20 cellular contexts compared by ENCODE assay signal in the genomic region with DNA sequence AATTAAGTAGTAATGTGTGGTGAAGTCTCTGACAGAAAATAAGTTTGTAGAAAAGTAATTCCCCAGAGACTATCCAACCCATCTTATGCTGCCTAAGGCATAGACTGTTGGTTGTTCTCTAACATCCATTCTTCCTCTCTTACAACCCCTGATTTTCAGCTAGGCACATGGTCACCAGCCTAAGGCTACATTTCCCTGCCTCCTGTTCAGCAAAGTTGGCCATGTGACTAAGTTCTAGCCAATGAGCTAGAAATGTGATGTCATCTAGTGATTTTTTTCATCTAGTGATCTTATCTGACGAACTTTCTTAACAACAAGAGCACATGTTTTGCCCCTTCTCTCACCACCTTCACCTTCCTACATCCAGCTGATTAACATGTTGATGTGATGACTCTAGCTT.
DNase-seq lines count a peak whose midpoint lies in the region; ATAC-seq, FAIRE-seq and TF ChIP-seq lines count a peak whose summit lies in the region.
"Had no signal": no experiment of that assay in that cellular context is flagged by ENCODE, and none has a peak within 500 bp of the region (broad histone marks: within the 10 kb centered on the region; RNA-seq: fewer than 3 reads in every experiment).

No MANE protein-coding gene starts in this region.

- peaks cover 10% of the 10 kb centered on the region for H3F3A ChIP-seq in SK-N-SH (replicated peaks; ENCODE audit: insufficient read depth)

- H2AFZ ChIP-seq in SK-N-SH (ENCODE audit: low read depth) (no peak overlapping the region), H1 (ENCODE audit: low read length) (no peak overlapping the region)
- H2AFZ ChIP-seq: GM23248 had no signal

- POLR2A ChIA-PET in SK-N-SH (lab: Yijun Ruan, JAX) = no interaction called here
- POLR2A ChIA-PET in H1 (lab: Charles Lee; ENCODE audit: partially characterized antibody) = no interaction called here
- POLR2A ChIA-PET in activated CD8-positive, alpha-beta T cell treated with anti-CD3 and anti-CD28 coated beads for 36 hours (lab: Charles Lee) = no interaction called here

- H3K4me1 ChIP-seq in SK-N-SH (ENCODE audit: control insufficient read depth in 1 of 2, insufficient read depth in 2 of 2, low read depth in 1 of 2, low read length in 1 of 2) = peaks cover 0 to 3% of the 10 kb centered on the region in 2 experiments; a peak in 1 of 4 replicates
- H3K4me1 ChIP-seq in H1 (replicated peaks in 1 of 4; ENCODE audit: control insufficient read depth in 3 of 4, insufficient read depth in 4 of 4, low read length in 3 of 4) = no peaks in the 10 kb centered on the region
- H3K4me1 ChIP-seq: BLaER1 treated with 17β-estradiol and CSF1 and Interleukin-3, amounts not matched to agents 10 nM and 100 nM had no signal

- no peak overlapping the region for H3K4me3 ChIP-seq in SK-N-SH (ENCODE audit: low read depth in 2 of 2, low read length in 1 of 2)
- no peak overlapping the region for H3K4me3 ChIP-seq in H1 (ENCODE audit: extremely low read depth in 1 of 4, insufficient read depth in 2 of 4, low read depth in 3 of 4, low read length in 4 of 4)
- H3K4me3 ChIP-seq: BLaER1 treated with 17β-estradiol and CSF1 and Interleukin-3, amounts not matched to agents 10 nM and 100 nM; GM23248 had no signal

- no peak overlapping the region for H2AK5ac ChIP-seq in H1 (ENCODE audit: low read depth, low read length)

- H2BK12ac ChIP-seq in H1 (ENCODE audit: low read depth, low read length) = no peak overlapping the region

- no peak overlapping the region for H3K56ac ChIP-seq in H1 (replicated peaks; ENCODE audit: insufficient read length, low read depth, low read length)

- WGBS in SK-N-SH (ENCODE audit: low lambda C conversion rate) = 61% methylated on average over 1 of the region's 1 CpG
- 75% methylated on average over 1 of the region's 1 CpG; no CpG with 5 or more reads in 1 of the 2 experiments for WGBS in H1 (ENCODE audit: extremely low coverage in 1 of 2, insufficient coverage in 1 of 2, insufficient read length in 1 of 2, insufficient replicate concordance in 2 of 2, low coverage in 1 of 2, low lambda C conversion rate in 2 of 2, missing lambda C conversion rate in 1 of 2), 2 experiments

- no peak overlapping the region for H3K14ac ChIP-seq in H1 (ENCODE audit: insufficient read length)

- DNase-seq in SK-N-SH (no peak), SK-MEL-5 (ENCODE audit: low read depth, low spot score) (peak; percentile 42), H1 (ENCODE audit: low read depth in 1 of 2, low spot score in 2 of 2) (no peak), erythroblast (lab: John Stamatoyannopoulos, UW) (no peak), activated gamma-delta T cell (lab: John Stamatoyannopoulos, UW) (no peak)
- DNase-seq in activated CD8-positive, alpha-beta T cell treated with anti-CD3 and anti-CD28 coated beads for 36 hours = no peak
- DNase-seq: Calu3; CD8-positive, alpha-beta T cell; DMS79 treated with DMSO at 0.1 percent for 48 hours; GM23248 had no signal

- H3K79me2 ChIP-seq in SK-N-SH (ENCODE audit: insufficient read depth) (no peaks in the 10 kb centered on the region), H1 (ENCODE audit: control insufficient read depth in 1 of 2, insufficient read depth in 2 of 2, low read length in 2 of 2) (no peaks in the 10 kb centered on the region)

- in situ Hi-C loops in SK-MEL-5 (cut with HindIII; ENCODE audit: low pct_unique_long_range_greater_than_20kb, low sequenced_read_pairs) = no loop called here

- H2BK5ac ChIP-seq in H1 (ENCODE audit: low read depth, low read length) = no peak overlapping the region

- H3K9ac ChIP-seq in SK-N-SH = no peak overlapping the region
- H3K9ac ChIP-seq in H1 (replicated peaks in 1 of 4; ENCODE audit: extremely low read depth in 1 of 4, low read depth in 3 of 4, low read length in 3 of 4) = no peak overlapping the region
- H3K9ac ChIP-seq: BLaER1 treated with 17β-estradiol and CSF1 and Interleukin-3, amounts not matched to agents 10 nM and 100 nM; GM23248 had no signal

- no peak for TF ChIP-seq POLR2A in H1 (IDR thresholded peaks at IDR 0.05; ENCODE audit: control extremely low read depth in 1 of 2, low read depth in 2 of 2, low read length in 2 of 2)
- TF ChIP-seq POLR2A in erythroblast (IDR thresholded peaks at IDR 0.05; ENCODE audit: low read length) = no peak

- H4K91ac ChIP-seq in H1 (replicated peaks; ENCODE audit: insufficient read length, low read length) = no peak overlapping the region

- no peaks in the 10 kb centered on the region for H3K9me2 ChIP-seq in SK-N-SH

- ATAC-seq in SK-N-SH treated with all-trans-retinoic acid at 6 μM for 48 hours = no peak
- no peak for ATAC-seq in activated CD8-positive, alpha-beta T cell treated with anti-CD3 and anti-CD28 coated beads for 36 hours
- ATAC-seq: CD8-positive, alpha-beta T cell; HCT116; HepG2 had no signal

- peaks cover 3% of the 10 kb centered on the region for H3K4me1 Mint-ChIP-seq in activated CD8-positive, alpha-beta T cell treated with anti-CD3 and anti-CD28 coated beads for 36 hours (ENCODE audit: low read depth)
- H3K4me1 Mint-ChIP-seq: B cell, IgD-negative memory B cell had no signal

- no peak for TF ChIP-seq CTCF in SK-N-SH (IDR thresholded peaks at IDR 0.05)
- TF ChIP-seq CTCF in H1 (IDR thresholded peaks at IDR 0.05; ENCODE audit: control extremely low read depth in 1 of 3, insufficient read depth in 1 of 3, low read depth in 1 of 3, low read length in 3 of 3) = no peak
- TF ChIP-seq CTCF in activated CD8-positive, alpha-beta T cell treated with anti-CD3 and anti-CD28 coated beads for 36 hours (IDR thresholded peaks at IDR 0.05) = no peak

- FAIRE-seq in H1 (lab: Jason Lieb, UNC) = no peak
- FAIRE-seq: GM12891, GM19239, H54, HepG2 had no signal

- TF ChIP-seq EP300 in SK-N-SH (IDR thresholded peaks at IDR 0.05; ENCODE audit: borderline replicate concordance in 1 of 2, low read depth in 1 of 2, low read length in 1 of 2) (no peak), H1 (IDR thresholded peaks at IDR 0.05; ENCODE audit: borderline replicate concordance in 1 of 2, low read depth in 2 of 2, low read length in 2 of 2) (no peak)

- H3K9me3 Mint-ChIP-seq in activated CD8-positive, alpha-beta T cell treated with anti-CD3 and anti-CD28 coated beads for 36 hours = no peaks in the 10 kb centered on the region
- H3K9me3 Mint-ChIP-seq: CD8-positive, alpha-beta T cell; IgD-negative memory B cell had no signal

- no peaks in the 10 kb centered on the region for H3K36me3 ChIP-seq in SK-N-SH (replicated peaks in 1 of 2; ENCODE audit: control insufficient read depth in 1 of 2, insufficient read depth in 2 of 2, low read length in 1 of 2)
- no peaks in the 10 kb centered on the region for H3K36me3 ChIP-seq in H1 (ENCODE audit: control insufficient read depth in 2 of 4, insufficient read depth in 4 of 4, low read length in 3 of 4)
- H3K36me3 ChIP-seq: BLaER1 treated with 17β-estradiol and CSF1 and Interleukin-3, amounts not matched to agents 10 nM and 100 nM had no signal

- no peaks in the 10 kb centered on the region for H3K27me3 Mint-ChIP-seq in activated CD8-positive, alpha-beta T cell treated with anti-CD3 and anti-CD28 coated beads for 36 hours
- H3K27me3 Mint-ChIP-seq: B cell, IgD-negative memory B cell had no signal

- intact Hi-C loops in activated CD8-positive, alpha-beta T cell treated with anti-CD3 and anti-CD28 coated beads for 36 hours (cut with micrococcal nuclease) = no loop called here

- TF ChIP-seq RAD21 in SK-N-SH (IDR thresholded peaks at IDR 0.05; ENCODE audit: low read length) (no peak), H1 (IDR thresholded peaks at IDR 0.05 in 1 of 2, conservative IDR thresholded peaks at IDR 0.05 in 1 of 2; ENCODE audit: low read depth in 2 of 2, low read length in 2 of 2) (no peak)

- no peak overlapping the region; the same call in 1 of the 2 replicates for H3K18ac ChIP-seq in H1 (ENCODE audit: extremely low read depth, low read length)

- H4K5ac ChIP-seq in H1 (ENCODE audit: insufficient read length, low read depth, low read length) = no peak overlapping the region

- H3K27me3 ChIP-seq in SK-N-SH (ENCODE audit: insufficient read depth) (no peaks in the 10 kb centered on the region), H1 (replicated peaks in 1 of 4; ENCODE audit: control insufficient read depth in 3 of 4, extremely low read depth in 1 of 4, insufficient read depth in 3 of 4, low read length in 3 of 4) (no peaks in the 10 kb centered on the region)

- H4K20me1 ChIP-seq in SK-N-SH (ENCODE audit: insufficient read depth) (no peaks in the 10 kb centered on the region), H1 (replicated peaks in 1 of 2; ENCODE audit: control insufficient read depth in 1 of 2, insufficient read depth in 2 of 2, low read length in 2 of 2) (no peaks in the 10 kb centered on the region)
- H4K20me1 ChIP-seq: BLaER1 treated with 17β-estradiol and CSF1 and Interleukin-3, amounts not matched to agents 10 nM and 100 nM had no signal

- no peak overlapping the region for H3K23ac ChIP-seq in H1 (ENCODE audit: insufficient read length)

- H3K9me3 ChIP-seq in SK-N-SH (no peaks in the 10 kb centered on the region), H1 (ENCODE audit: insufficient read depth in 2 of 2, low read depth in 1 of 2, low read length in 1 of 2) (no peaks in the 10 kb centered on the region)

- H3K23me2 ChIP-seq in H1 (ENCODE audit: low read depth, low read length) = no peaks in the 10 kb centered on the region; the same call in 1 of the 2 replicates

- H2BK120ac ChIP-seq in H1 (replicated peaks; ENCODE audit: low read depth, low read length) = no peak overlapping the region

- H3K4me2 ChIP-seq in SK-N-SH (no peak overlapping the region), H1 (ENCODE audit: insufficient read depth in 1 of 2, low read depth in 2 of 2, low read length in 2 of 2) (no peak overlapping the region)
- H3K4me2 ChIP-seq: BLaER1 treated with 17β-estradiol and CSF1 and Interleukin-3, amounts not matched to agents 10 nM and 100 nM had no signal

- H3K36me3 Mint-ChIP-seq in activated CD8-positive, alpha-beta T cell treated with anti-CD3 and anti-CD28 coated beads for 36 hours (ENCODE audit: low read depth) = no peaks in the 10 kb centered on the region
- H3K36me3 Mint-ChIP-seq: CD8-positive, alpha-beta T cell had no signal

- H3K79me1 ChIP-seq in H1 (ENCODE audit: low read depth, low read length) = no peaks in the 10 kb centered on the region

- no peak overlapping the region for H2BK15ac ChIP-seq in H1 (ENCODE audit: low read length)

- no peak overlapping the region for H3K27ac Mint-ChIP-seq in activated CD8-positive, alpha-beta T cell treated with anti-CD3 and anti-CD28 coated beads for 36 hours
- H3K27ac Mint-ChIP-seq: B cell; CD8-positive, alpha-beta T cell; IgD-negative memory B cell had no signal

- CTCF ChIA-PET in SK-N-SH (lab: Yijun Ruan, JAX) = no interaction called here
- CTCF ChIA-PET in H1 (lab: Charles Lee; ENCODE audit: partially characterized antibody) = no interaction called here
- CTCF ChIA-PET in activated CD8-positive, alpha-beta T cell treated with anti-CD3 and anti-CD28 coated beads for 36 hours (lab: Charles Lee) = no interaction called here

- H3K27ac ChIP-seq in SK-N-SH (ENCODE audit: low read depth in 2 of 2, low read length in 1 of 2) (no peak overlapping the region), H1 (ENCODE audit: low read depth, low read length) (no peak overlapping the region)
- H3K27ac ChIP-seq: 22Rv1; BLaER1 treated with 17β-estradiol and CSF1 and Interleukin-3, amounts not matched to agents 10 nM and 100 nM; GM23248 had no signal

- H3K4me3 Mint-ChIP-seq in activated CD8-positive, alpha-beta T cell treated with anti-CD3 and anti-CD28 coated beads for 36 hours = no peak overlapping the region
- H3K4me3 Mint-ChIP-seq: B cell; CD8-positive, alpha-beta T cell; IgD-negative memory B cell had no signal

- no peak overlapping the region; the same call in 1 of the 2 replicates for H2BK20ac ChIP-seq in H1 (ENCODE audit: low read length)

- H3K4ac ChIP-seq in H1 (replicated peaks; ENCODE audit: insufficient read length, low read depth, low read length) = no peak overlapping the region

- H4K8ac ChIP-seq in H1 (ENCODE audit: extremely low read depth, insufficient read depth, low read length) = no peak overlapping the region
